7 cellular contexts compared by ENCODE assay signal in the genomic region with DNA sequence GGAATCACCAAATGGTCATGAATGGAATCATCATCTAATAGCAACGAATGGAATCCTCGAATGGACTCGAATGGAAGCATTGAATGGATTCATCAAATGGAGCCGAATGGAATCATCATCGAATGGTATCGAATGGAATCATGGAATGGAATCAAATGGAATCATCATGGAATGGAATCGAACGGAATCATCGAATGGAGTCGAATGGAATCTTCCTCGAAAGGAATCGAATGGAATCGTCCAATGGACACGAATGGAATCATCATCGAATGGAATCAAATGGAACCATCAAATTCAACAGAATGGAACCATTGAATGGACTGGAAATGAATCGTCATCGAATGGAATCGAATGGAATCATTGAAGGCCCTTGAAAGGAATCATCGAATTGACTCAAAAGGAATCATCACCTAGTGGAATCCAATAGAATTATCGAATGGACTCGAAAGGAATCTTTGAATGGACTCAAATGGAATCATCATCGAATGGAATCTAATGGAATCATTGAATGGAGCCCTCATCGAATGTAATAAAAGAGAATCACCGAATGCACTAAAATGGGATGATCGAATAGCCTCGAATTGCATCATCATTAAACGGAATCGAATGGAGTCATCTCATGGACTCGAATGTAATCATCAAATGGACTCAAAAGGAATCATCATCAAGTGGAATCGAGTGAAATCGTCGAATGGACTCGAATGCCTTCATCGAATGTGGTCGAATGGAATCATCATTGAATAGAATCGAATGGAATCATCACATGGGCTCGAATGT.
A peak's percentile ranks its signal among the peaks of the same experiment; 100 is the strongest.
DNase-seq lines count a peak whose midpoint lies in the region; ATAC-seq, FAIRE-seq and TF ChIP-seq lines count a peak whose summit lies in the region.
"Not testable (repeated sequence)": the region's sequence is repeated elsewhere in the genome, so short reads cannot be mapped to it uniquely, and the experiment has no call there.

No MANE protein-coding gene starts in this region.

- H3K56ac ChIP-seq in H9 (ENCODE audit: insufficient read length, low read depth, low read length): not testable (repeated sequence)

- in situ Hi-C loops in gastrocnemius medialis (cut with MboI; ENCODE audit: low sequenced_read_pairs in 4 of 4): not testable (repeated sequence)

- H3K9me3 ChIP-seq in H9 (ENCODE audit: control insufficient read depth, low read depth, low read length) (peaks cover 14% of the 10 kb centered on the region), gastrocnemius medialis (peaks cover 0 to 17% (median 0%) of the 10 kb centered on the region in 3 donors)

- FAIRE-seq in RCC 7860 (lab: Jason Lieb, UNC): not testable (repeated sequence)

- H2AK5ac ChIP-seq in H9 (ENCODE audit: insufficient read length, low read length): not testable (repeated sequence)

- H3K36me3 ChIP-seq in gastrocnemius medialis: not testable (repeated sequence)

- H3K23me2 ChIP-seq in H9 (ENCODE audit: insufficient read length, low read depth, low read length, poor library complexity, severe bottlenecking): not testable (repeated sequence)

- H3K27ac ChIP-seq in H9 (ENCODE audit: insufficient read length, low read depth, low read length); gastrocnemius medialis: not testable (repeated sequence)

- H3K4me3 ChIP-seq in cardiac fibroblast (replicated peaks in 1 of 2; ENCODE audit: low read depth in 2 of 2, low read length in 2 of 2); fibroblast of villous mesenchyme (ENCODE audit: low read depth, low read length); gastrocnemius medialis: not testable (repeated sequence)

- H3K9ac ChIP-seq in H9 (ENCODE audit: extremely low read depth, insufficient read length, low read length): not testable (repeated sequence)

- peaks cover 34 to 37% of the 10 kb centered on the region in 2 experiments for H3K9me3 Mint-ChIP-seq in H9

- H3K23ac ChIP-seq in H9 (ENCODE audit: insufficient read length, low read depth, low read length): not testable (repeated sequence)

- H3K27me3 Mint-ChIP-seq in H9 (ENCODE audit: low read depth): peaks cover 24% of the 10 kb centered on the region

- not testable (repeated sequence) for H3K27me3 ChIP-seq in H9 (ENCODE audit: insufficient read depth, low read length); gastrocnemius medialis

- intact Hi-C loops in gastrocnemius medialis (cut with DNase I; ENCODE audit: low total_unique reads): not testable (repeated sequence)

- H4K91ac ChIP-seq in H9 (ENCODE audit: insufficient read length, low read depth, low read length): not testable (repeated sequence)

- no CpG with 5 or more reads among the region's 37 CpGs for WGBS in H9 (ENCODE audit: extremely low coverage, insufficient read length, low lambda C conversion rate)

- H3T11ph ChIP-seq in H9 (ENCODE audit: low read length): not testable (repeated sequence)

- H2AFZ ChIP-seq in H9 (ENCODE audit: low read length): not testable (repeated sequence)

- H3K4ac ChIP-seq in H9 (ENCODE audit: low read depth, low read length): not testable (repeated sequence)

- H3K4me3 Mint-ChIP-seq in H9: not testable (repeated sequence)

- H2BK20ac ChIP-seq in H9 (ENCODE audit: low read depth, low read length, poor library complexity, severe bottlenecking): not testable (repeated sequence)

- H4K8ac ChIP-seq in H9 (replicated peaks; ENCODE audit: insufficient read length, low read depth, low read length): not testable (repeated sequence)

- H2BK12ac ChIP-seq in H9 (ENCODE audit: insufficient read length, low read depth, low read length): not testable (repeated sequence)

- not testable (repeated sequence) for H3K4me1 Mint-ChIP-seq in H9

- not testable (repeated sequence) for H3K4me2 ChIP-seq in H9 (ENCODE audit: insufficient read depth, insufficient read length, low read length)

- ATAC-seq in gastrocnemius medialis: not testable (repeated sequence)

- not testable (repeated sequence) for H2BK120ac ChIP-seq in H9 (ENCODE audit: low read depth, low read length, poor library complexity, severe bottlenecking)

- H3K14ac ChIP-seq in H9 (ENCODE audit: insufficient read depth, low read length): not testable (repeated sequence)

- H3K18ac ChIP-seq in H9 (ENCODE audit: insufficient read length, low read depth, low read length): not testable (repeated sequence)

- H3K4me1 ChIP-seq in H9 (ENCODE audit: insufficient read depth, low read length); gastrocnemius medialis: not testable (repeated sequence)

- H3K36me3 Mint-ChIP-seq in H9 (ENCODE audit: insufficient read depth in 1 of 3, low read depth in 3 of 3): peaks cover 12 to 29% (median 16%) of the 10 kb centered on the region in 3 experiments

- H4K5ac ChIP-seq in H9 (ENCODE audit: insufficient read length, low read depth, low read length): not testable (repeated sequence)

- H2BK15ac ChIP-seq in H9 (ENCODE audit: low read depth, low read length): not testable (repeated sequence)

- not testable (repeated sequence) for H3K79me1 ChIP-seq in H9 (ENCODE audit: insufficient read depth, low read depth, low read length, poor library complexity, severe bottlenecking)

- H4K20me1 ChIP-seq in H9 (ENCODE audit: control insufficient read depth, insufficient read depth, insufficient read length): not testable (repeated sequence)

- TF ChIP-seq POLR2A in gastrocnemius medialis (IDR thresholded peaks at IDR 0.05): not testable (repeated sequence)

- not testable (repeated sequence) for H2BK5ac ChIP-seq in H9 (ENCODE audit: insufficient read length, low read length)

- TF ChIP-seq CTCF in H9 (conservative IDR thresholded peaks at IDR 0.05); cardiac fibroblast (IDR thresholded peaks at IDR 0.05; ENCODE audit: low read depth, low read length); fibroblast of villous mesenchyme (IDR thresholded peaks at IDR 0.05; ENCODE audit: insufficient read depth, low read depth, low read length); gastrocnemius medialis (IDR thresholded peaks at IDR 0.05 in 4 of 5, conservative IDR thresholded peaks at IDR 0.05 in 1 of 5): not testable (repeated sequence)

- DNase-seq in H9: peak; percentile 52
- DNase-seq in RCC 7860 (ENCODE audit: low spot score): peak; percentile 52
- DNase-seq in activated T-cell treated with anti-CD3 and anti-CD28 coated beads, Interleukin-2, amount 50 U/mL, for 48 hours: peak; percentile 23 to 27
- DNase-seq in cardiac fibroblast (ENCODE audit: low read depth in 2 of 2): peak; percentile 27 to 47
- peak; percentile 15 for DNase-seq in fibroblast of villous mesenchyme (ENCODE audit: low read depth)
- peak; percentile 86 for DNase-seq in medulla oblongata (ENCODE audit: extremely low spot score)
- DNase-seq in gastrocnemius medialis: peak; percentile 31 to 32

- not testable (repeated sequence) for H3K27ac Mint-ChIP-seq in H9

- not testable (repeated sequence) for H3K79me2 ChIP-seq in H9 (ENCODE audit: insufficient read depth, low read length)

Comparison
In these comparisons a context has a peak if more than half of its experiments do, and no peak if none do; other contexts are left out.
1. DNase-seq: peak in every context shown above with its lines; median percentile 86 in medulla oblongata; 52 in H9; 52 in RCC 7860; 37 in cardiac fibroblast; 32 in gastrocnemius medialis; 25 in activated T-cell treated with anti-CD3 and anti-CD28 coated beads, Interleukin-2, amount 50 U/mL, for 48 hours; 15 in fibroblast of villous mesenchyme.